ENCODE assay signal across 7 cellular contexts in genomic region chr19:51107406-51108065, GRCh38. TPM values are rescaled to one million over a fixed set of nuclear protein-coding genes. Genes with fewer than 3 reads are reported as not detected.
A peak's percentile ranks its signal among the peaks of the same experiment; 100 is the strongest.
DNase-seq lines count a peak whose midpoint lies in the region; ATAC-seq and TF ChIP-seq lines count a peak whose summit lies in the region.

No MANE protein-coding gene starts in this region.

- peak overlapping the region; percentile 87 to 96 for H3K4me3 ChIP-seq in mucosa of rectum (ENCODE audit: low read length in 2 of 2)

- no peaks in the 10 kb centered on the region for H3K9me3 ChIP-seq in mucosa of rectum (ENCODE audit: control insufficient read depth in 2 of 2, low read length in 2 of 2)

- no peaks in the 10 kb centered on the region for H3K9me3 Mint-ChIP-seq in chondrocyte (ENCODE audit: low read depth)

- peaks cover 12% of the 10 kb centered on the region for H3K4me1 Mint-ChIP-seq in chondrocyte (ENCODE audit: low read depth)

- DNase-seq in NCI-H1930 (lab: John Stamatoyannopoulos, UW) (peak; percentile 26 to 53), chondrocyte (ENCODE audit: low spot score) (no peak), NCI-H2171 treated with DMSO at 0.1 percent for 48 hours (lab: John Stamatoyannopoulos, UW) (no peak), NCI-H2107 treated with DMSO at 0.1 percent for 48 hours (lab: John Stamatoyannopoulos, UW; ENCODE audit: unreplicated experiment) (no peak), NCI-H2227 treated with DMSO at 0.1 percent for 48 hours (lab: John Stamatoyannopoulos, UW) (no peak)

- H3K9ac ChIP-seq in mucosa of rectum (ENCODE audit: low read depth in 1 of 2, low read length in 2 of 2), result peak overlapping the region; percentile 57 to 72

- peaks cover 3% of the 10 kb centered on the region for H3K27me3 Mint-ChIP-seq in chondrocyte (ENCODE audit: low read depth)

- TF ChIP-seq CTCF in chondrocyte (IDR thresholded peaks at IDR 0.05), result no peak

- H3K27ac ChIP-seq in mucosa of rectum (ENCODE audit: low read depth in 2 of 2, low read length in 2 of 2), result peak overlapping the region; percentile 44 to 57

- H3K36me3 ChIP-seq in mucosa of rectum (ENCODE audit: control insufficient read depth in 2 of 2, insufficient read depth in 2 of 2, low read length in 2 of 2), result peaks cover 6 to 8% of the 10 kb centered on the region in 2 donors

- peaks cover 4% of the 10 kb centered on the region for H3K36me3 Mint-ChIP-seq in chondrocyte (ENCODE audit: low read depth)

- H3K4me3 Mint-ChIP-seq in chondrocyte (ENCODE audit: unreplicated experiment), result peak overlapping the region; percentile 91

- peaks cover 2 to 5% of the 10 kb centered on the region in 2 donors for H3K27me3 ChIP-seq in mucosa of rectum (ENCODE audit: control insufficient read depth in 2 of 2, insufficient read depth in 2 of 2, low read length in 2 of 2)

- ATAC-seq in GM19043 (IDR thresholded peaks at IDR 0.05; ENCODE audit: low read depth, unreplicated experiment), result peak; percentile 8

- H3K4me1 ChIP-seq in mucosa of rectum (ENCODE audit: control insufficient read depth in 2 of 2, insufficient read depth in 2 of 2, low read length in 2 of 2), result peaks cover 7 to 13% of the 10 kb centered on the region in 2 donors

- H3K27ac Mint-ChIP-seq in chondrocyte (ENCODE audit: unreplicated experiment), result peak overlapping the region; percentile 96

RNA-seq across cellular contexts. Expression of gene CTU1, which starts 0.7 kb away (rescaled TPM):
- total RNA-seq in chondrocyte, result 5.2 to 6.1 TPM (median 5.2 TPM) in 3 replicates

RNA-seq across cellular contexts. Expression of gene SIGLEC9, which starts 17.2 kb away (rescaled TPM):
- not detected in 3 replicates for total RNA-seq in chondrocyte

RNA-seq across cellular contexts. Expression of gene KLK14, which starts 24.8 kb away (rescaled TPM):
- not detected in 3 replicates for total RNA-seq in chondrocyte

RNA-seq across cellular contexts. Expression of gene SIGLEC7, which starts 34.6 kb away (rescaled TPM):
- total RNA-seq in chondrocyte, result not detected in 3 replicates

RNA-seq across cellular contexts. Expression of gene KLK13, which starts 42.6 kb away (rescaled TPM):
- not detected in 3 replicates for total RNA-seq in chondrocyte

Comparison
In these comparisons a context has a peak if more than half of its experiments do, and no peak if none do; other contexts are left out.
1. DNase-seq: peak in NCI-H1930 (2 of 2); none in chondrocyte (single experiment), NCI-H2171 treated with DMSO at 0.1 percent for 48 hours (single experiment), NCI-H2107 treated with DMSO at 0.1 percent for 48 hours (single experiment) and NCI-H2227 treated with DMSO at 0.1 percent for 48 hours (single experiment).